Comparison of ENCODE assay signal across 8 cellular contexts in the genomic region with DNA sequence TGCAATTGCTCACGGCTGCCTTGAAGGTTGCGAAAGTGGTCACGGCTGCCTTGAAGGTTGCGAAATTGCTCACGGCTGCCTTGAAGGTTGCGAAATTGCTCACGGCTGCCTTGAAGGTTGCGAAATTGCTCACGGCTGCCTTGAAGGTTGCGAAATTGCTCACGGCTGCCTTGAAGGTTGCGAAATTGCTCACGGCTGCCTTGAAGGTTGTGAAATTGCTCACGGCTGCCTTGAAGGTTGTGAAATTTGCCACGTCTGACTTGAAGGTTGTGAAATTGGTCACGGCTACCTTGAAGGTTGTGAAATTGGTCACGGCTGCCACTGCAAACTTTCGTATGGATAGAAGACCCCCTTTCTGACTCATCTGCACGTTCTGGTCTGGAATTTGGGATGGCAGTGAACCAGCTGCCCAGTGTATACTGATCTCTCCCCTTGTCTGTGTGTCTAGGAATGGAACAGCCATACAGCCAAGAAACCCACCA.
DNase-seq lines count a peak whose midpoint lies in the region; ATAC-seq and TF ChIP-seq lines count a peak whose summit lies in the region.
"Not testable (repeated sequence)": the region's sequence is repeated elsewhere in the genome, so short reads cannot be mapped to it uniquely, and the experiment has no call there.

No MANE protein-coding gene starts in this region.

- H3K27ac Mint-ChIP-seq in stimulated activated naive CD8-positive, alpha-beta T cell treated with anti-CD3 and anti-CD28 coated beads, Interleukin-15, amount 100 ng/mL, for 72 hours, result peak overlapping the region in 1 of 2 donors; percentile 24

- H3K23ac ChIP-seq in trophoblast cell (ENCODE audit: low read length), result not testable (repeated sequence)

- not testable (repeated sequence) for TF ChIP-seq POLR2A in HCT116 (IDR thresholded peaks at IDR 0.05; ENCODE audit: borderline replicate concordance, extremely low read depth, insufficient read depth, insufficient read length)

- intact Hi-C loops in HCT116 (cut with micrococcal nuclease), result not testable (repeated sequence)

- H3K9me3 ChIP-seq in HCT116 (ENCODE audit: control insufficient read depth in 1 of 2, insufficient read depth in 1 of 2, low read depth in 1 of 2, low read length in 2 of 2); MG63; adipocyte (ENCODE audit: control insufficient read depth, low read length): not testable (repeated sequence)
- peaks cover 11% of the 10 kb centered on the region for H3K9me3 ChIP-seq in trophoblast cell (ENCODE audit: insufficient read depth, low read depth, low read length)

- H3K79me2 ChIP-seq in HCT116 (ENCODE audit: insufficient read depth, low read length); trophoblast cell (ENCODE audit: control insufficient read depth, insufficient read depth, low read length, poor library complexity): not testable (repeated sequence)

- H2BK120ac ChIP-seq in trophoblast cell (ENCODE audit: insufficient read depth, low read length, poor library complexity), result not testable (repeated sequence)

- not testable (repeated sequence) for H4K91ac ChIP-seq in trophoblast cell (ENCODE audit: low read depth, low read length)

- not testable (repeated sequence) for H3K4me1 Mint-ChIP-seq in stimulated activated naive CD8-positive, alpha-beta T cell treated with anti-CD3 and anti-CD28 coated beads, Interleukin-15, amount 100 ng/mL, for 72 hours

- not testable (repeated sequence) for BruUV-seq in HCT116 (replicated peaks; lab: Mats Ljungman, UMichigan)

- peak overlapping the region; percentile 72 for H3K27ac ChIP-seq in HCT116 (ENCODE audit: low read depth, low read length)
- H3K27ac ChIP-seq in trophoblast cell (ENCODE audit: low read depth, low read length), result not testable (repeated sequence)

- H4K20me1 ChIP-seq in HCT116 (ENCODE audit: insufficient read depth), result not testable (repeated sequence)

- peaks cover 34 to 47% of the 10 kb centered on the region in 2 donors for H3K9me3 Mint-ChIP-seq in stimulated activated naive CD8-positive, alpha-beta T cell treated with anti-CD3 and anti-CD28 coated beads, Interleukin-15, amount 100 ng/mL, for 72 hours

- not testable (repeated sequence) for H3K79me1 ChIP-seq in trophoblast cell (ENCODE audit: low read length)

- not testable (repeated sequence) for TF ChIP-seq RAD21 in HCT116 (IDR thresholded peaks at IDR 0.05; ENCODE audit: low read depth)

- DNase-seq in Caki2 (ENCODE audit: low read depth) (peak; percentile 18), MG63 (peak; percentile 26), T-helper 2 cell (peak in 3 of 5 experiments; percentile 0 to 83 (median 2)), activated T-cell treated with anti-CD3 and anti-CD28 coated beads for 24 hours (ENCODE audit: low read depth) (peak; percentile 0), adipocyte (ENCODE audit: low read depth) (peak; percentile 48), trophoblast cell (peak; percentile 7 to 44)
- DNase-seq in HCT116 (ENCODE audit: low read depth, low spot score), result not testable (repeated sequence)
- DNase-seq in stimulated activated naive CD8-positive, alpha-beta T cell treated with anti-CD3 and anti-CD28 coated beads, Interleukin-15, amount 100 ng/mL, for 72 hours, result peak; percentile 6 to 13

- not testable (repeated sequence) for H3K14ac ChIP-seq in trophoblast cell (ENCODE audit: low read length)

- in situ Hi-C loops in Caki2 (cut with HindIII; ENCODE audit: low pct_unique_long_range_greater_than_20kb, low sequenced_read_pairs), result not testable (repeated sequence)

- CTCF ChIA-PET in HCT116 (lab: Charles Lee), result not testable (repeated sequence)

- H2AFZ ChIP-seq in HCT116 (ENCODE audit: low read depth, low read length, poor library complexity, severe bottlenecking), result peak overlapping the region; percentile 21
- H2AFZ ChIP-seq in trophoblast cell (ENCODE audit: insufficient read depth, low read length, poor library complexity), result not testable (repeated sequence)

- not testable (repeated sequence) for H3K9ac ChIP-seq in HCT116 (ENCODE audit: low read length); adipocyte (ENCODE audit: low read length); trophoblast cell (ENCODE audit: low read length)

- H2BK5ac ChIP-seq in trophoblast cell (ENCODE audit: low read depth, low read length, poor library complexity), result not testable (repeated sequence)

- not testable (repeated sequence) for H2BK12ac ChIP-seq in trophoblast cell (ENCODE audit: low read length)

- peaks cover 23 to 38% of the 10 kb centered on the region in 2 experiments for H3K4me1 ChIP-seq in HCT116 (ENCODE audit: control insufficient read depth in 1 of 2, insufficient read depth in 2 of 2, low read length in 2 of 2)
- H3K4me1 ChIP-seq in adipocyte (ENCODE audit: control insufficient read depth, insufficient read depth, low read length); trophoblast cell (ENCODE audit: control insufficient read depth in 1 of 2, insufficient read depth in 2 of 2, low read length in 2 of 2): not testable (repeated sequence)

- WGBS in trophoblast cell (ENCODE audit: extremely low coverage, insufficient coverage, insufficient read length), result no CpG with 5 or more reads among the region's 19 CpGs

- H4K12ac ChIP-seq in trophoblast cell (ENCODE audit: low read depth, low read length), result not testable (repeated sequence)

- H3K9me2 ChIP-seq in HCT116 (ENCODE audit: insufficient read depth), result not testable (repeated sequence)

- H3K4ac ChIP-seq in trophoblast cell (ENCODE audit: low read depth, low read length), result not testable (repeated sequence)

- not testable (repeated sequence) for TF ChIP-seq CTCF in HCT116 (IDR thresholded peaks at IDR 0.05 in 2 of 3, conservative IDR thresholded peaks at IDR 0.05 in 1 of 3; ENCODE audit: borderline replicate concordance in 1 of 3, insufficient read depth in 1 of 3, low read depth in 2 of 3, low read length in 2 of 3)

- ATAC-seq in HCT116; stimulated activated naive CD8-positive, alpha-beta T cell treated with anti-CD3 and anti-CD28 coated beads, Interleukin-15, amount 100 ng/mL, for 72 hours: not testable (repeated sequence)

- POLR2A ChIA-PET in HCT116 (lab: Charles Lee), result not testable (repeated sequence)

- RAD21 ChIA-PET in HCT116 (lab: Charles Lee; ENCODE audit: low non-redundant PET in 1 of 2, low total read pairs in 2 of 2, uncharacterized antibody in 2 of 2, unreplicated experiment in 2 of 2), result not testable (repeated sequence)

- H2AK5ac ChIP-seq in trophoblast cell (ENCODE audit: low read length), result not testable (repeated sequence)

- H4K8ac ChIP-seq in trophoblast cell (ENCODE audit: low read depth, low read length), result not testable (repeated sequence)

- not testable (repeated sequence) for H3K36me3 ChIP-seq in HCT116 (ENCODE audit: control insufficient read depth in 1 of 2, insufficient read depth in 2 of 2, low read length in 2 of 2); MG63; adipocyte (ENCODE audit: control insufficient read depth, insufficient read depth, low read length, severe bottlenecking); trophoblast cell (ENCODE audit: control insufficient read depth in 1 of 2, insufficient read depth in 2 of 2, low read length in 2 of 2)

- peak overlapping the region; percentile 65 for H3K4me2 ChIP-seq in HCT116 (ENCODE audit: low read length)
- not testable (repeated sequence) for H3K4me2 ChIP-seq in trophoblast cell (ENCODE audit: low read length)

- not testable (repeated sequence) for H3K18ac ChIP-seq in trophoblast cell (ENCODE audit: low read length)

- not testable (repeated sequence) for H3K27me3 Mint-ChIP-seq in stimulated activated naive CD8-positive, alpha-beta T cell treated with anti-CD3 and anti-CD28 coated beads, Interleukin-15, amount 100 ng/mL, for 72 hours

- peak overlapping the region in 1 of 2 experiments; percentile 16; a peak in 2 of 4 replicates for H3K4me3 ChIP-seq in HCT116 (replicated peaks in 1 of 2; ENCODE audit: low read depth in 1 of 2, low read length in 2 of 2)
- not testable (repeated sequence) for H3K4me3 ChIP-seq in MG63; adipocyte (ENCODE audit: low read length); trophoblast cell (ENCODE audit: low read depth, low read length)

- not testable (repeated sequence) for H3K27me3 ChIP-seq in HCT116 (ENCODE audit: insufficient read depth, low read length); MG63; adipocyte (replicated peaks; ENCODE audit: control insufficient read depth, insufficient read depth, low read length); trophoblast cell (ENCODE audit: insufficient read depth, low read length)

- not testable (repeated sequence) for H3K4me3 Mint-ChIP-seq in stimulated activated naive CD8-positive, alpha-beta T cell treated with anti-CD3 and anti-CD28 coated beads, Interleukin-15, amount 100 ng/mL, for 72 hours

TF ChIP-seq in HCT116, 20 proteins besides CTCF, POLR2A, EP300 and RAD21:
- TF ChIP-seq, protein P1, sequence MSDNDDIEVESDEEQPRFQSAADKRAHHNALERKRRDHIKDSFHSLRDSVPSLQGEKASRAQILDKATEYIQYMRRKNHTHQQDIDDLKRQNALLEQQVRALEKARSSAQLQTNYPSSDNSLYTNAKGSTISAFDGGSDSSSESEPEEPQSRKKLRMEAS (IDR thresholded peaks at IDR 0.05), result 0 out of 2 replicates have a peak, but pooled peaks have one; percentile 19
- TF ChIP-seq CEBPB (IDR thresholded peaks at IDR 0.05; ENCODE audit: low read depth) (peak; percentile 96), TCF7L2 (IDR thresholded peaks at IDR 0.05; ENCODE audit: borderline replicate concordance, extremely low read depth, insufficient read depth, insufficient read length) (peak; percentile 89)
